In the genomic region with DNA sequence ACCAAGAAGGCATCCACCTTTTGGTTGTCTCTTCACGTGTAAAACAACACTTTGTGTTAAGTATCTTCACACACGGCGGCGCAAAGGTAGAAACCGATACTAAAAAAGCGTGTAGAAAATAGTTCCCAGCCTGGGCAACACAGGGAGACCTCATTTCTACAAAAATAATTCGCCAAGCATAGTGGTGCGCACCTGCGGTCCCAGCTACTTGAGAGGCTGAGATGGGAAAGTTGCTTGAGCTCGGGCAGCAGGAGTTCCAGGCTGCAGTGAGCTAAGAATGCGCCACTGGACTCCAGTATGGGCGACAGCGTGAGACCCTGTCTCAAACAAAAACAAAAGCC, we compare ENCODE assay signal across 8 cellular contexts. TPM values are rescaled to one million over a fixed set of nuclear protein-coding genes. Genes with fewer than 3 reads are reported as not detected.
DNase-seq lines count a peak whose midpoint lies in the region; ATAC-seq, FAIRE-seq and TF ChIP-seq lines count a peak whose summit lies in the region.

No MANE protein-coding gene starts in this region.

- no peak for DNase-seq in activated naive CD8-positive, alpha-beta T cell treated with anti-CD3 and anti-CD28 coated beads for 36 hours
- DNase-seq in thyroid gland: no peak
- DNase-seq in NK-92 treated with Interleukin-12 subunit alpha and Interleukin-12 subunit beta, amount 100 ng/mL, for 24 hours (lab: John Stamatoyannopoulos, UW): no peak
- no peak for DNase-seq in activated effector memory CD4-positive, alpha-beta T cell treated with Interleukin-2 at 50 U/mL for 16 hours
- DNase-seq in GM12891 (ENCODE audit: insufficient read length, low spot score): no peak

- no peaks in the 10 kb centered on the region for H3K36me3 ChIP-seq in thyroid gland

- ATAC-seq in GM19395 (IDR thresholded peaks at IDR 0.05; ENCODE audit: unreplicated experiment) (peak; percentile 32), HG03095 (IDR thresholded peaks at IDR 0.05; ENCODE audit: unreplicated experiment) (peak; percentile 8)

- TF ChIP-seq CTCF in thyroid gland (IDR thresholded peaks at IDR 0.05): no peak

- WGBS in thyroid gland, 2 donors: 1% methylated on average over 13 of the region's 13 CpGs

- peaks cover 22% of the 10 kb centered on the region for H3K4me1 Mint-ChIP-seq in activated naive CD8-positive, alpha-beta T cell treated with anti-CD3 and anti-CD28 coated beads for 36 hours

- TF ChIP-seq POLR2A in thyroid gland (IDR thresholded peaks at IDR 0.05) (no peak), GM12891 (IDR thresholded peaks at IDR 0.05; ENCODE audit: low read depth, low read length) (no peak)

- peak overlapping the region; percentile 94 for H3K27ac Mint-ChIP-seq in activated naive CD8-positive, alpha-beta T cell treated with anti-CD3 and anti-CD28 coated beads for 36 hours

- no peaks in the 10 kb centered on the region for H3K9me3 Mint-ChIP-seq in activated naive CD8-positive, alpha-beta T cell treated with anti-CD3 and anti-CD28 coated beads for 36 hours

- H3K4me3 Mint-ChIP-seq in activated naive CD8-positive, alpha-beta T cell treated with anti-CD3 and anti-CD28 coated beads for 36 hours: peak overlapping the region; percentile 89

- H3K27me3 Mint-ChIP-seq in activated naive CD8-positive, alpha-beta T cell treated with anti-CD3 and anti-CD28 coated beads for 36 hours: no peaks in the 10 kb centered on the region

- H3K27ac ChIP-seq in layer of hippocampus (ENCODE audit: low read depth, low read length) (peak overlapping the region; percentile 98), thyroid gland (peak overlapping the region; percentile 74 to 98 (median 95))

- intact Hi-C loops in thyroid gland (cut with DNase I): loop anchor here (5.0 kb wide), 1 partner anchor 263 kb away; no protein-coding TSS in a partner anchor

- no peaks in the 10 kb centered on the region for H3K9me3 ChIP-seq in thyroid gland

- H3K4me3 ChIP-seq in thyroid gland (replicated peaks in 1 of 3): peak overlapping the region; percentile 43 to 85 (median 49)

- peaks cover 7 to 12% of the 10 kb centered on the region in 2 donors for H3K4me1 ChIP-seq in thyroid gland

- FAIRE-seq in GM12891 (lab: Jason Lieb, UNC): no peak

- H3K27me3 ChIP-seq in layer of hippocampus (ENCODE audit: control insufficient read depth, insufficient read depth, low read length): no peaks in the 10 kb centered on the region
- H3K27me3 ChIP-seq in thyroid gland: no peaks in the 10 kb centered on the region

- H3K36me3 Mint-ChIP-seq in activated naive CD8-positive, alpha-beta T cell treated with anti-CD3 and anti-CD28 coated beads for 36 hours: peaks cover 10% of the 10 kb centered on the region

TF ChIP-seq in GM12891, 5 proteins besides CTCF, POLR2A, EP300 and RAD21:
- TF ChIP-seq POU2F2 (IDR thresholded peaks at IDR 0.05; ENCODE audit: low read depth, low read length): no peak
- no peak for TF ChIP-seq POLR2AphosphoS5 (IDR thresholded peaks at IDR 0.05; ENCODE audit: low read depth, low read length)
- no peak for TF ChIP-seq TAF1 (IDR thresholded peaks at IDR 0.05; ENCODE audit: low read depth, low read length)
- no peak for TF ChIP-seq PAX5 (IDR thresholded peaks at IDR 0.05; ENCODE audit: insufficient read depth, low read length, severe bottlenecking)
- TF ChIP-seq SPI1 (IDR thresholded peaks at IDR 0.05; ENCODE audit: low read depth, low read length): no peak
TF ChIP-seq in GM12891: peak in this region for 0.

RNA-seq across cellular contexts. Expression of a gene that starts 0.6 kb away (rescaled TPM):
- 10 to 100 TPM; 67.4 to 67.5 TPM for total RNA-seq in activated naive CD8-positive, alpha-beta T cell treated with anti-CD3 and anti-CD28 coated beads for 36 hours
- 100 to 1,000 TPM in 2 of 4 donors, 10 to 100 TPM in 2; 57.2 to 119 (median 102) TPM for total RNA-seq in thyroid gland
- polyA plus RNA-seq in GM12891 (2012; ENCODE audit: low read depth, missing spikeins): 33.3 TPM

RNA-seq across cellular contexts. Expression of a gene that starts 46.3 kb away (rescaled TPM):
- total RNA-seq in activated naive CD8-positive, alpha-beta T cell treated with anti-CD3 and anti-CD28 coated beads for 36 hours: 10 to 100 TPM; 12.9 to 13.5 TPM
- total RNA-seq in thyroid gland: 10 to 100 TPM; 16.5 to 27.2 (median 25.5) TPM
- 8.1 TPM for polyA plus RNA-seq in GM12891 (2012; ENCODE audit: low read depth, missing spikeins)

RNA-seq across cellular contexts. Expression of a gene that starts 46.5 kb away (rescaled TPM):
- total RNA-seq in activated naive CD8-positive, alpha-beta T cell treated with anti-CD3 and anti-CD28 coated beads for 36 hours: 1 to 10 TPM; 7.2 to 8.1 TPM
- 10 to 100 TPM in 1 of 4 donors, 1 to 10 TPM in 3; 2.8 to 10.2 (median 3.5) TPM for total RNA-seq in thyroid gland
- polyA plus RNA-seq in GM12891 (2012; ENCODE audit: low read depth, missing spikeins): 1.2 TPM
